Comparison of ENCODE assay signal across 9 cellular contexts in the genomic region with DNA sequence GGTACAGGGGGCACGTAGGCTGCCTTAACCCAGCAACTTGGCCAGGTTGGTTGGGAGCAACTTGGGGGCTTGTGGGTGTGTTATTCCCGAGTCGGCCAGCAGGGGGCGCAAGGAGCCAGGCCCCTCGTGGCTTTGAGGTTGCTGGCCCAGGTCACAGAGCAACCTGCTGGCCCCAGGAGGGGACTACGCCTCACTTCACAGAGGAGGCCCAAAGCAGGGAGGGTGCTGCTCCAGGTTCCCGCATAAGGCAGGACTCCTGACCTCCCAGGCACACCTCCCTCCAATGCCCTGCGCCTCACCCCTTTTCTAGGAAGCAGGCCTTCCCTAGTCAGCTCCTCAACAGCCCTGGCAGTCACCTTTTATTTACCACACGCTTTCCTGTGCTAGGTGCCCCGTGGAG. TPM values are rescaled to one million over a fixed set of nuclear protein-coding genes. Genes with fewer than 3 reads are reported as not detected.
DNase-seq lines count a peak whose midpoint lies in the region; ATAC-seq and TF ChIP-seq lines count a peak whose summit lies in the region.
"Had no signal": no experiment of that assay in that cellular context is flagged by ENCODE, and none has a peak within 500 bp of the region (broad histone marks: within the 10 kb centered on the region; RNA-seq: fewer than 3 reads in every experiment).

No MANE protein-coding gene starts in this region.

- no peak overlapping the region for H3K4me3 Mint-ChIP-seq in Calu3 (ENCODE audit: low read depth, unreplicated experiment)
- no peak overlapping the region for H3K4me3 Mint-ChIP-seq in natural killer cell treated with Interleukin-12 subunit alpha and Interleukin-12 subunit beta and Interleukin-15 and Interleukin-18, amount 100 ng/mL, for 72 hours
- no peak overlapping the region for H3K4me3 Mint-ChIP-seq in stimulated activated naive CD8-positive, alpha-beta T cell treated with anti-CD3 and anti-CD28 coated beads, Interleukin-15, amount 100 ng/mL, for 72 hours

- intact Hi-C loops in Calu3 (cut with micrococcal nuclease; ENCODE audit: unreplicated experiment): loop anchor here (1.0 kb wide), 1 partner anchor 65 kb away; no protein-coding TSS in a partner anchor

- in situ Hi-C loops in HAP-1 (cut with MboI; ENCODE audit: low sequenced_read_pairs): no loop called here

- TF ChIP-seq POLR2A in erythroblast (IDR thresholded peaks at IDR 0.05; ENCODE audit: low read length): no peak

- H3K27me3 ChIP-seq in HAP-1 (ENCODE audit: low read depth) (no peaks in the 10 kb centered on the region), NT2/D1 (ENCODE audit: insufficient read depth, insufficient read length) (no peaks in the 10 kb centered on the region)

- H3K9me3 ChIP-seq in HAP-1 (no peaks in the 10 kb centered on the region), NT2/D1 (ENCODE audit: insufficient read depth, low read length) (no peaks in the 10 kb centered on the region)

- no peaks in the 10 kb centered on the region for H3K4me1 Mint-ChIP-seq in Calu3 (ENCODE audit: low read depth, unreplicated experiment)
- H3K4me1 Mint-ChIP-seq in natural killer cell treated with Interleukin-12 subunit alpha and Interleukin-12 subunit beta and Interleukin-15 and Interleukin-18, amount 100 ng/mL, for 72 hours (ENCODE audit: low read depth in 2 of 2): no peaks in the 10 kb centered on the region
- peaks cover 7% of the 10 kb centered on the region for H3K4me1 Mint-ChIP-seq in stimulated activated naive CD8-positive, alpha-beta T cell treated with anti-CD3 and anti-CD28 coated beads, Interleukin-15, amount 100 ng/mL, for 72 hours

- H3K27ac Mint-ChIP-seq in Calu3 (ENCODE audit: unreplicated experiment): no peak overlapping the region
- no peak overlapping the region for H3K27ac Mint-ChIP-seq in natural killer cell treated with Interleukin-12 subunit alpha and Interleukin-12 subunit beta and Interleukin-15 and Interleukin-18, amount 100 ng/mL, for 72 hours
- peak overlapping the region in 1 of 2 donors; percentile 59 for H3K27ac Mint-ChIP-seq in stimulated activated naive CD8-positive, alpha-beta T cell treated with anti-CD3 and anti-CD28 coated beads, Interleukin-15, amount 100 ng/mL, for 72 hours

- peaks cover 10% of the 10 kb centered on the region for H3K4me1 ChIP-seq in HAP-1
- peaks cover 5% of the 10 kb centered on the region for H3K4me1 ChIP-seq in NT2/D1 (ENCODE audit: insufficient read depth, insufficient read length)

- H3K9ac ChIP-seq in NT2/D1 (ENCODE audit: insufficient read length, low read depth): no peak overlapping the region

- no TSS peak for BruUV-seq in Calu3 (replicated peaks; lab: Mats Ljungman, UMichigan)

- CTCF ChIA-PET in Calu3 (lab: Charles Lee): interaction anchor here (1.0 to 1.9 kb wide), 2 partner anchors 49 to 64 kb away, joined by 3 to 4 read pairs; no protein-coding TSS in a partner anchor

- H3K36me3 ChIP-seq in HAP-1 (replicated peaks): no peaks in the 10 kb centered on the region
- H3K36me3 ChIP-seq in NT2/D1 (ENCODE audit: insufficient read depth, insufficient read length, low read length): peaks cover 16% of the 10 kb centered on the region

- no peaks in the 10 kb centered on the region for H3K36me3 Mint-ChIP-seq in Calu3 (ENCODE audit: insufficient read depth, unreplicated experiment)
- no peaks in the 10 kb centered on the region for H3K36me3 Mint-ChIP-seq in natural killer cell treated with Interleukin-12 subunit alpha and Interleukin-12 subunit beta and Interleukin-15 and Interleukin-18, amount 100 ng/mL, for 72 hours

- peak; percentile 95 for TF ChIP-seq CTCF in Calu3 (IDR thresholded peaks at IDR 0.05; ENCODE audit: unreplicated experiment)

- no peaks in the 10 kb centered on the region for H3K9me3 Mint-ChIP-seq in Calu3 (ENCODE audit: low read depth, unreplicated experiment)
- H3K9me3 Mint-ChIP-seq in natural killer cell treated with Interleukin-12 subunit alpha and Interleukin-12 subunit beta and Interleukin-15 and Interleukin-18, amount 100 ng/mL, for 72 hours: no peaks in the 10 kb centered on the region
- H3K9me3 Mint-ChIP-seq in stimulated activated naive CD8-positive, alpha-beta T cell treated with anti-CD3 and anti-CD28 coated beads, Interleukin-15, amount 100 ng/mL, for 72 hours: no peaks in the 10 kb centered on the region

- peak; percentile 84 to 89 for ATAC-seq in natural killer cell treated with Interleukin-12 subunit alpha and Interleukin-12 subunit beta and Interleukin-15 and Interleukin-18, amount 100 ng/mL, for 72 hours
- ATAC-seq in stimulated activated naive CD8-positive, alpha-beta T cell treated with anti-CD3 and anti-CD28 coated beads, Interleukin-15, amount 100 ng/mL, for 72 hours: peak; percentile 99
- ATAC-seq in HG03571 (IDR thresholded peaks at IDR 0.05; ENCODE audit: unreplicated experiment): no peak

- peak; percentile 77 for DNase-seq in Calu3
- peak; percentile 29 to 90 for DNase-seq in HAP-1 (ENCODE audit: low spot score in 2 of 2)
- DNase-seq in NT2/D1 (ENCODE audit: low read depth, low spot score): peak; percentile 86
- peak; percentile 59 for DNase-seq in activated CD8-positive, alpha-beta memory T cell treated with anti-CD3 and anti-CD28 coated beads, Interleukin-2, amount 50 U/mL, for 24 hours (ENCODE audit: extremely low read depth)
- DNase-seq in erythroblast (lab: John Stamatoyannopoulos, UW): peak; percentile 83 to 91
- DNase-seq in natural killer cell treated with Interleukin-12 subunit alpha and Interleukin-12 subunit beta and Interleukin-15 and Interleukin-18, amount 100 ng/mL, for 72 hours (ENCODE audit: low spot score): peak; percentile 81
- peak; percentile 84 to 85 for DNase-seq in stimulated activated naive CD8-positive, alpha-beta T cell treated with anti-CD3 and anti-CD28 coated beads, Interleukin-15, amount 100 ng/mL, for 72 hours

- no peak overlapping the region for H3K4me3 ChIP-seq in HAP-1
- H3K4me3 ChIP-seq in NT2/D1 (ENCODE audit: insufficient read length, low read depth): no peak overlapping the region

- H3K27me3 Mint-ChIP-seq in Calu3 (ENCODE audit: unreplicated experiment): no peaks in the 10 kb centered on the region
- no peaks in the 10 kb centered on the region for H3K27me3 Mint-ChIP-seq in natural killer cell treated with Interleukin-12 subunit alpha and Interleukin-12 subunit beta and Interleukin-15 and Interleukin-18, amount 100 ng/mL, for 72 hours
- H3K27me3 Mint-ChIP-seq in stimulated activated naive CD8-positive, alpha-beta T cell treated with anti-CD3 and anti-CD28 coated beads, Interleukin-15, amount 100 ng/mL, for 72 hours: no peaks in the 10 kb centered on the region

RNA-seq across cellular contexts. Expression of a gene that starts 18.1 kb away (rescaled TPM):
- total RNA-seq in Calu3 (2022): 3.7 and 4.1 TPM in 2 replicates
- 10 to 100 TPM in 1 of 2 donors, 1 to 10 TPM in 1; 6.7 to 19.9 TPM for total RNA-seq in natural killer cell treated with Interleukin-12 subunit alpha and Interleukin-12 subunit beta and Interleukin-15 and Interleukin-18, amount 100 ng/mL, for 72 hours

RNA-seq across cellular contexts. Expression of a gene that starts 18.3 kb away (rescaled TPM):
- 28.7 and 29.9 TPM in 2 replicates for total RNA-seq in Calu3 (2022)
- 10 to 100 TPM; 25.6 to 28.2 TPM for total RNA-seq in natural killer cell treated with Interleukin-12 subunit alpha and Interleukin-12 subunit beta and Interleukin-15 and Interleukin-18, amount 100 ng/mL, for 72 hours

RNA-seq across cellular contexts. Expression of a gene that starts 34.1 kb away (rescaled TPM):
- 35.8 and 46.8 TPM in 2 replicates for total RNA-seq in Calu3 (2022)
- 100 to 1,000 TPM in 1 of 2 donors, 10 to 100 TPM in 1; 89.5 to 152 TPM for total RNA-seq in natural killer cell treated with Interleukin-12 subunit alpha and Interleukin-12 subunit beta and Interleukin-15 and Interleukin-18, amount 100 ng/mL, for 72 hours

RNA-seq across cellular contexts. Expression of a gene that starts 45.3 kb away (rescaled TPM):
- 15.2 and 17.5 TPM in 2 replicates for total RNA-seq in Calu3 (2022)
- 10 to 100 TPM; 18.4 to 23.7 TPM for total RNA-seq in natural killer cell treated with Interleukin-12 subunit alpha and Interleukin-12 subunit beta and Interleukin-15 and Interleukin-18, amount 100 ng/mL, for 72 hours

RNA-seq across cellular contexts. Expression of a gene that starts 57.1 kb away (rescaled TPM):
- 0.66 TPM in 1 of 2 replicates, not detected in the other for total RNA-seq in Calu3 (2022)
- 1 to 10 TPM in 1 of 2 donors, under 1 TPM in 1; 0.24 to 1.1 TPM for total RNA-seq in natural killer cell treated with Interleukin-12 subunit alpha and Interleukin-12 subunit beta and Interleukin-15 and Interleukin-18, amount 100 ng/mL, for 72 hours
- total RNA-seq: activated CD8-positive, alpha-beta memory T cell treated with anti-CD3 and anti-CD28 coated beads for 36 hours had no signal
